Comparison of ENCODE assay signal across 15 cellular contexts in genomic region chr1:45545553-45546310, GRCh38. TPM values are rescaled to one million over a fixed set of nuclear protein-coding genes. Genes with fewer than 3 reads are reported as not detected.
DNase-seq lines count a peak whose midpoint lies in the region; ATAC-seq and TF ChIP-seq lines count a peak whose summit lies in the region.
"Had no signal": no experiment of that assay in that cellular context is flagged by ENCODE, and none has a peak within 500 bp of the region (broad histone marks: within the 10 kb centered on the region; RNA-seq: fewer than 3 reads in every experiment).

No MANE protein-coding gene starts in this region.

- no peak overlapping the region for H3K9ac ChIP-seq in mammary epithelial cell (ENCODE audit: insufficient read depth, low read length)

- H3K36me3 ChIP-seq in mammary epithelial cell (ENCODE audit: insufficient read depth, low read length): no peaks in the 10 kb centered on the region
- no peaks in the 10 kb centered on the region for H3K36me3 ChIP-seq in breast epithelium
- no peaks in the 10 kb centered on the region for H3K36me3 ChIP-seq in OCI-LY7 (ENCODE audit: insufficient read depth, low read length)
- no peaks in the 10 kb centered on the region for H3K36me3 ChIP-seq in right lobe of liver
- no peaks in the 10 kb centered on the region for H3K36me3 ChIP-seq in spleen
- H3K36me3 ChIP-seq: colonic mucosa had no signal

- H3K27me3 ChIP-seq in mammary epithelial cell (ENCODE audit: insufficient read depth, low read length) (no peaks in the 10 kb centered on the region), breast epithelium (no peaks in the 10 kb centered on the region), right lobe of liver (no peaks in the 10 kb centered on the region), spleen (replicated peaks in 1 of 7) (no peaks in the 10 kb centered on the region)
- H3K27me3 ChIP-seq: colonic mucosa had no signal

- CTCF ChIA-PET in mammary epithelial cell (lab: Charles Lee; ENCODE audit: low non-redundant PET): interaction anchor here (0.7 to 1.1 kb wide), 2 partner anchors 12 to 33 kb away, joined by 4 read pairs; no protein-coding TSS in a partner anchor
- CTCF ChIA-PET in OCI-LY7 (lab: Charles Lee; ENCODE audit: unreplicated experiment): no interaction called here

- H3K4me3 ChIP-seq in mammary epithelial cell (replicated peaks in 1 of 3; ENCODE audit: insufficient read depth in 1 of 3, low read depth in 2 of 3, low read length in 3 of 3) (no peak overlapping the region), breast epithelium (no peak overlapping the region), OCI-LY7 (ENCODE audit: low read depth, low read length, poor library complexity, severe bottlenecking) (no peak overlapping the region), right lobe of liver (no peak overlapping the region), coronary artery (no peak overlapping the region), spleen (no peak overlapping the region)
- H3K4me3 ChIP-seq: colonic mucosa had no signal

- H3K4me1 ChIP-seq in mammary epithelial cell (ENCODE audit: insufficient read depth, low read length) (no peaks in the 10 kb centered on the region), breast epithelium (no peaks in the 10 kb centered on the region), OCI-LY7 (ENCODE audit: insufficient read depth, low read length, poor library complexity, severe bottlenecking) (peaks cover 34% of the 10 kb centered on the region), right lobe of liver (peaks cover 0 to 52% (median 24%) of the 10 kb centered on the region in 4 donors), spleen (peaks cover 29 to 59% (median 44%) of the 10 kb centered on the region in 6 donors)
- H3K4me1 ChIP-seq: colonic mucosa had no signal

- TF ChIP-seq POLR2A in breast epithelium (IDR thresholded peaks at IDR 0.05) (no peak), right lobe of liver (IDR thresholded peaks at IDR 0.05) (no peak), spleen (IDR thresholded peaks at IDR 0.05) (no peak)

- dilution Hi-C loops in mammary epithelial cell (cut with HindIII; ENCODE audit: low sequenced_read_pairs): no loop called here

- no peaks in the 10 kb centered on the region for H3K9me3 ChIP-seq in mammary epithelial cell (replicated peaks; ENCODE audit: insufficient read depth, low read length)
- H3K9me3 ChIP-seq in breast epithelium: no peaks in the 10 kb centered on the region
- no peaks in the 10 kb centered on the region for H3K9me3 ChIP-seq in OCI-LY7 (ENCODE audit: low read length)
- H3K9me3 ChIP-seq in right lobe of liver: no peaks in the 10 kb centered on the region
- no peaks in the 10 kb centered on the region for H3K9me3 ChIP-seq in spleen
- H3K9me3 ChIP-seq: colonic mucosa had no signal

- H2AFZ ChIP-seq in mammary epithelial cell (ENCODE audit: low read depth, low read length): peak overlapping the region; percentile 37
- peak overlapping the region; percentile 60 for H2AFZ ChIP-seq in OCI-LY7 (ENCODE audit: low read length)

- H3K9me2 ChIP-seq in OCI-LY7 (ENCODE audit: insufficient read depth, low read length): no peaks in the 10 kb centered on the region

- peaks cover under 1% of the 10 kb centered on the region for H3K79me2 ChIP-seq in mammary epithelial cell (ENCODE audit: insufficient read depth, low read length)
- no peaks in the 10 kb centered on the region for H3K79me2 ChIP-seq in OCI-LY7 (ENCODE audit: insufficient read depth, low read depth, low read length)

- H3K27ac ChIP-seq in mammary epithelial cell (ENCODE audit: insufficient read depth, low read depth, low read length): no peak overlapping the region
- no peak overlapping the region for H3K27ac ChIP-seq in breast epithelium
- H3K27ac ChIP-seq in OCI-LY7 (ENCODE audit: low read depth, low read length, poor library complexity, severe bottlenecking): no peak overlapping the region
- H3K27ac ChIP-seq in right lobe of liver: peak overlapping the region; percentile 15 to 52 (median 37)
- peak overlapping the region in 1 of 2 donors; percentile 5 for H3K27ac ChIP-seq in coronary artery
- peak overlapping the region in 4 of 8 donors; percentile 29 to 83 (median 62) for H3K27ac ChIP-seq in spleen
- H3K27ac ChIP-seq: colonic mucosa had no signal

- 98% methylated on average over 4 of the region's 7 CpGs for WGBS in mammary epithelial cell (ENCODE audit: low coverage, missing lambda C conversion rate)
- 37% methylated on average over 6 of the region's 7 CpGs for WGBS in right lobe of liver (ENCODE audit: insufficient coverage, low coverage, low lambda C conversion rate, missing lambda C conversion rate)
- 76 to 89% (median 85%) methylated on average over 7 of the region's 7 CpGs for WGBS in spleen, 5 donors

- BruUV-seq in mammary epithelial cell (replicated peaks; lab: Mats Ljungman, UMichigan): no TSS peak
- BruUV-seq in OCI-LY7 (replicated peaks; lab: Mats Ljungman, UMichigan): no TSS peak

- H4K20me1 ChIP-seq in mammary epithelial cell (ENCODE audit: insufficient read depth, low read length): no peaks in the 10 kb centered on the region
- no peaks in the 10 kb centered on the region for H4K20me1 ChIP-seq in OCI-LY7 (ENCODE audit: insufficient read depth, low read length)

- TF ChIP-seq CTCF in mammary epithelial cell (conservative IDR thresholded peaks at IDR 0.05 in 1 of 2, IDR thresholded peaks at IDR 0.05 in 1 of 2; ENCODE audit: extremely low read depth in 1 of 2, insufficient read depth in 1 of 2, low read depth in 1 of 2, low read length in 2 of 2) (no peak), breast epithelium (IDR thresholded peaks at IDR 0.05) (no peak), OCI-LY7 (conservative IDR thresholded peaks at IDR 0.05; ENCODE audit: low read length) (no peak), right lobe of liver (IDR thresholded peaks at IDR 0.05) (no peak), coronary artery (IDR thresholded peaks at IDR 0.05) (no peak), spleen (IDR thresholded peaks at IDR 0.05 in 8 of 11, conservative IDR thresholded peaks at IDR 0.05 in 3 of 11) (no peak)

- intact Hi-C loops in mammary epithelial cell (cut with micrococcal nuclease): no loop called here
- intact Hi-C loops in breast epithelium (cut with DNase I; ENCODE audit: low total_unique reads): no loop called here
- intact Hi-C loops in OCI-LY7 (cut with micrococcal nuclease; ENCODE audit: unreplicated experiment): no loop called here
- intact Hi-C loops in right lobe of liver (cut with DNase I): no loop called here
- intact Hi-C loops in spleen (cut with DNase I; ENCODE audit: low total_unique reads): no loop called here

- in situ Hi-C loops in mammary epithelial cell (cut with MboI; ENCODE audit: low sequenced_read_pairs in 2 of 2): no loop called here

- POLR2A ChIA-PET in OCI-LY7 (lab: Charles Lee): interaction anchor here (0.5 to 3.6 kb wide), 6 partner anchors 8 to 154 kb away, joined by 3 to 41 read pairs (median 4); partner anchors contain the start of gene PRDX1

- H3K4me2 ChIP-seq in mammary epithelial cell (ENCODE audit: insufficient read depth, low read depth, low read length) (no peak overlapping the region), OCI-LY7 (ENCODE audit: low read length) (peak overlapping the region; percentile 4; the same call in 1 of the 2 replicates)

- peak in 3 of 4 donors; percentile 8 to 23 (median 19) for ATAC-seq in right lobe of liver
- no peak for ATAC-seq in HG02610 (IDR thresholded peaks at IDR 0.05; ENCODE audit: unreplicated experiment)

- DNase-seq in mammary epithelial cell (no peak), breast epithelium (ENCODE audit: low spot score in 2 of 2) (no peak), OCI-LY7 (ENCODE audit: low spot score) (no peak), right lobe of liver (no peak), coronary artery (ENCODE audit: low spot score) (no peak), amniotic stem cell (lab: John Stamatoyannopoulos, UW) (no peak), spleen (no peak)
- DNase-seq: activated CD4-positive, alpha-beta T cell treated with anti-CD3 and anti-CD28 coated beads for 4 hours; activated T-cell treated with anti-CD3 and anti-CD28 coated beads, Interleukin-2, amount 50 U/mL, for 1 hour; anterior cingulate cortex; colonic mucosa; DND-41; NCI-H1436; substantia nigra had no signal

RNA-seq across cellular contexts. Expression of gene AKR1A1, which starts 4.9 kb away (rescaled TPM):
- total RNA-seq in mammary epithelial cell (10 to 100 TPM; 58.7 to 79.7 TPM), breast epithelium (10 to 100 TPM; 85.5 to 96.0 (median 89.4) TPM), OCI-LY7 (2022) (141 and 152 TPM in 2 replicates), right lobe of liver (100 to 1,000 TPM; 115 to 308 (median 220) TPM), spleen (100 to 1,000 TPM in 5 of 7 donors, 10 to 100 TPM in 2; 68.8 to 147 (median 123) TPM)
- polyA plus RNA-seq in mammary epithelial cell (118 TPM), spleen (100 to 1,000 TPM; 132 to 150 (median 142) TPM)
- polyA minus RNA-seq in mammary epithelial cell: 105 TPM
- 110 and 142 TPM in 2 replicates for total RNA-seq in OCI-LY7 (2014; rRNA removed; shearing (Covaris generic))

RNA-seq across cellular contexts. Expression of gene PRDX1, which starts 24.0 kb away (rescaled TPM):
- total RNA-seq in mammary epithelial cell (100 to 1,000 TPM; 273 to 406 TPM), breast epithelium (100 to 1,000 TPM; 178 to 313 (median 308) TPM), OCI-LY7 (2022) (851 and 938 TPM in 2 replicates), right lobe of liver (100 to 1,000 TPM; 315 to 672 (median 358) TPM), spleen (100 to 1,000 TPM; 156 to 265 (median 242) TPM)
- polyA plus RNA-seq in mammary epithelial cell (674 TPM), spleen (100 to 1,000 TPM; 258 to 457 (median 407) TPM)
- polyA minus RNA-seq in mammary epithelial cell: 272 TPM
- total RNA-seq in OCI-LY7 (2014; rRNA removed; shearing (Covaris generic)): 725 and 814 TPM in 2 replicates

RNA-seq across cellular contexts. Expression of gene NASP, which starts 38.1 kb away (rescaled TPM):
- total RNA-seq in mammary epithelial cell (10 to 100 TPM; 17.2 to 82.2 TPM), breast epithelium (10 to 100 TPM; 83.4 to 96.7 (median 91.0) TPM), OCI-LY7 (2022) (373 and 394 TPM in 2 replicates), right lobe of liver (10 to 100 TPM; 21.8 to 31.9 (median 26.1) TPM), spleen (100 to 1,000 TPM in 5 of 7 donors, 10 to 100 TPM in 2; 85.1 to 143 (median 110) TPM)
- polyA plus RNA-seq in mammary epithelial cell (84.7 TPM), spleen (100 to 1,000 TPM; 132 to 151 (median 139) TPM)
- polyA minus RNA-seq in mammary epithelial cell: 39.5 TPM
- 210 and 267 TPM in 2 replicates for total RNA-seq in OCI-LY7 (2014; rRNA removed; shearing (Covaris generic))

RNA-seq across cellular contexts. Expression of gene MMACHC, which starts 45.6 kb away (rescaled TPM):
- total RNA-seq in mammary epithelial cell: 10 to 100 TPM in 1 of 2 donors, 1 to 10 TPM in 1; 4.3 to 10.4 TPM
- 9.4 TPM for polyA plus RNA-seq in mammary epithelial cell
- 14.1 TPM for polyA minus RNA-seq in mammary epithelial cell
- 1 to 10 TPM; 2.1 to 5.1 (median 3.6) TPM for total RNA-seq in breast epithelium
- total RNA-seq in OCI-LY7 (2014; rRNA removed; shearing (Covaris generic)): 7.6 and 8.1 TPM in 2 replicates
- 13.3 and 15.9 TPM in 2 replicates for total RNA-seq in OCI-LY7 (2022)
- total RNA-seq in right lobe of liver: 10 to 100 TPM in 5 of 6 experiments, 1 to 10 TPM in 1; 7.7 to 38.5 (median 17.3) TPM
- 1 to 10 TPM; 1.2 to 5.8 (median 4.7) TPM for total RNA-seq in spleen
- 1 to 10 TPM in 2 of 3 donors, under 1 TPM in 1; 0.65 to 1.9 (median 1.0) TPM for polyA plus RNA-seq in spleen

RNA-seq across cellular contexts. Expression of gene CCDC163, which starts 45.9 kb away (rescaled TPM):
- total RNA-seq in mammary epithelial cell (1 to 10 TPM; 1.0 to 5.1 TPM), breast epithelium (1 to 10 TPM in 2 of 3 donors, under 1 TPM in 1; 0.64 to 1.6 (median 1.3) TPM), OCI-LY7 (2022) (17.2 and 21.1 TPM in 2 replicates), right lobe of liver (1 to 10 TPM in 2 of 6 experiments, under 1 TPM in 4; 0.31 to 1.3 (median 0.67) TPM), spleen (1 to 10 TPM; 1.1 to 6.1 (median 3.0) TPM)
- polyA plus RNA-seq in mammary epithelial cell (3.1 TPM), spleen (1 to 10 TPM in 2 of 3 donors, under 1 TPM in 1; 0.83 to 3.1 (median 2.7) TPM)
- polyA minus RNA-seq in mammary epithelial cell: 10.5 TPM
- 2.9 and 7.4 TPM in 2 replicates for total RNA-seq in OCI-LY7 (2014; rRNA removed; shearing (Covaris generic))

Comparison
In these comparisons a context has a peak if more than half of its experiments do, and no peak if none do; other contexts are left out.
1. H3K27ac ChIP-seq: peak in right lobe of liver (3 of 3); none in mammary epithelial cell (single experiment), breast epithelium (0 of 2) and OCI-LY7 (single experiment).